8 cellular contexts compared by ENCODE assay signal in the genomic region with DNA sequence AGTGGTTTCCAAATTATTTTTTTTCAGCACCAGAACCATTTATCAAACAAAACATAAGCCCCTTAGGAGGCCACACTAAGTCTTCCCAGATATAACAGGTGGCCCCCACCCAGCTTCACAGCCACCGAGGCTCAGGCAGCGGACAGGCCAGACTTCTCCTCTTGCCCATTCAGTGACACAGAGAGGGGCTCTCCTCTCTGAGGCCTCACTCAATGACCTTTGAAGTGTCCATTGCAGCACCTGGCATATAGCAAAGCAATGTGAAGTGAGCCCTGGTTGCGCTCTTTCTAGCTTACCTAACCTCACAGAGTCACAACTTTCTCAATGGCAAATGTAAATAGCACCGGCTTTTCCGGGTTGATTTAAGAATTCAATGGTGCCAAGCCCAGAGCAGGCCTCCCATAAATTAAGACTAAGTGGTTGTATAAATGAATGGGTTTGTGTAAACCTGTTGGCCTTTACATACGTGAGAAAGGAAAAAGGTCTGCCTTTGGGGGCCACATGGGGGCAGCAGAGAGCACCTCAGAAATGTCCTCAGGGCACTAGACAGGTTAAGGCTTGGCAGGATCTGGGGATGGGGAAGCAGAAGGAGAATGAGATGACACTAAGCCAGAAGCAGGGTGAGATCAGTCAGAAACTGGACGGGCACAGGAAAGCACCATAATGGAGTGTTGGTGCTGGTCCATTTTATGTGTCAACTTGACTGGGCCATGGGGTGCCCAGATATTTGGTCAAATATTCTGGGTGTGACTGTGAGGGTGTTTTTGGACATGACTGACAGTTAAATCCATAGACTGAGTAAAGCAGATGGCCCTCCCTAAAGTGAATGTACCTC. TPM values are rescaled to one million over a fixed set of nuclear protein-coding genes. Genes with fewer than 3 reads are reported as not detected.
DNase-seq lines count a peak whose midpoint lies in the region; ATAC-seq and TF ChIP-seq lines count a peak whose summit lies in the region.

No MANE protein-coding gene starts in this region.

- CTCF ChIA-PET in CD8-positive, alpha-beta T cell (lab: Charles Lee), result interaction anchor here (1.2 kb wide), 1 partner anchor 9 kb away, joined by 3 read pairs; no protein-coding TSS in a partner anchor

- peaks cover 6% of the 10 kb centered on the region for H3K9me3 Mint-ChIP-seq in CD8-positive, alpha-beta T cell

- H3K4me1 ChIP-seq in CD8-positive, alpha-beta T cell (ENCODE audit: insufficient read depth, low read length), result no peaks in the 10 kb centered on the region
- H3K4me1 ChIP-seq in iPS DF 6.9 (ENCODE audit: control insufficient read depth, insufficient read depth, low read length) (no peaks in the 10 kb centered on the region), aorta (ENCODE audit: control insufficient read depth in 1 of 2, insufficient read depth in 2 of 2, low read length in 2 of 2) (no peaks in the 10 kb centered on the region), suprapubic skin (no peaks in the 10 kb centered on the region)

- no peak overlapping the region for H3K27ac ChIP-seq in CD8-positive, alpha-beta T cell (ENCODE audit: low read depth, low read length)
- H3K27ac ChIP-seq in iPS DF 6.9 (ENCODE audit: low read length) (no peak overlapping the region), aorta (ENCODE audit: low read depth in 1 of 2, low read length in 2 of 2) (no peak overlapping the region), suprapubic skin (no peak overlapping the region)

- H3K27me3 ChIP-seq in CD8-positive, alpha-beta T cell (ENCODE audit: insufficient read depth, low read length), result no peaks in the 10 kb centered on the region
- H3K27me3 ChIP-seq in iPS DF 6.9 (ENCODE audit: control insufficient read depth, insufficient read depth, low read length) (no peaks in the 10 kb centered on the region), aorta (ENCODE audit: control insufficient read depth in 1 of 2, insufficient read depth in 2 of 2, low read length in 1 of 2) (peaks cover 0 to 1% of the 10 kb centered on the region in 2 donors), suprapubic skin (peaks cover 8% of the 10 kb centered on the region)

- H3K36me3 ChIP-seq in CD8-positive, alpha-beta T cell (ENCODE audit: insufficient read depth, low read length), result no peaks in the 10 kb centered on the region
- H3K36me3 ChIP-seq in iPS DF 6.9 (ENCODE audit: control insufficient read depth, insufficient read depth, low read length), result no peaks in the 10 kb centered on the region
- H3K36me3 ChIP-seq in aorta (ENCODE audit: control insufficient read depth in 1 of 2, insufficient read depth in 2 of 2, low read length in 1 of 2), result no peaks in the 10 kb centered on the region
- H3K36me3 ChIP-seq in suprapubic skin, result no peaks in the 10 kb centered on the region

- no peak overlapping the region for H3K4me3 ChIP-seq in CD8-positive, alpha-beta T cell (ENCODE audit: low read depth, low read length)
- H3K4me3 ChIP-seq in iPS DF 6.9 (ENCODE audit: low read length) (no peak overlapping the region), aorta (ENCODE audit: low read length in 2 of 2) (no peak overlapping the region), suprapubic skin (no peak overlapping the region)

- TF ChIP-seq EP300 in suprapubic skin (IDR thresholded peaks at IDR 0.05), result no peak

- H3K27ac Mint-ChIP-seq in CD8-positive, alpha-beta T cell, result no peak overlapping the region

- DNase-seq in CD8-positive, alpha-beta T cell, result peak in 2 of 7 experiments; percentile 12 to 23
- DNase-seq in NCI-H460 (ENCODE audit: extremely low read depth, low read depth) (peak; percentile 34), iPS DF 6.9 (ENCODE audit: low read depth, low spot score) (peak; percentile 64), aorta (no peak), suprapubic skin (ENCODE audit: low spot score in 2 of 2) (no peak)
- peak; percentile 22 for DNase-seq in activated naive CD4-positive, alpha-beta T cell treated with anti-CD3 and anti-CD28 coated beads, Interleukin-2, amount 50 U/mL, for 16 hours
- DNase-seq in stimulated activated CD8-positive, alpha-beta memory T cell treated with anti-CD3 and anti-CD28 coated beads, Interleukin-4, amount 100 ng/mL, for 24 hours (ENCODE audit: low read depth), result peak; percentile 11

- H3K4me3 Mint-ChIP-seq in CD8-positive, alpha-beta T cell, result no peak overlapping the region

- peak; percentile 38 for TF ChIP-seq CTCF in CD8-positive, alpha-beta T cell (IDR thresholded peaks at IDR 0.05)
- peak in 1 of 2 donors; percentile 46 for TF ChIP-seq CTCF in suprapubic skin (IDR thresholded peaks at IDR 0.05)

- no peaks in the 10 kb centered on the region for H3K36me3 Mint-ChIP-seq in CD8-positive, alpha-beta T cell

- no CpG with 5 or more reads among the region's 7 CpGs for WGBS in iPS DF 6.9 (ENCODE audit: insufficient coverage, insufficient read length)
- WGBS in aorta, 2 donors, result 75 to 82% methylated on average over 7 of the region's 7 CpGs
- 73% methylated on average over 7 of the region's 7 CpGs for WGBS in suprapubic skin

- H3K4me1 Mint-ChIP-seq in CD8-positive, alpha-beta T cell (ENCODE audit: low read depth), result no peaks in the 10 kb centered on the region

- intact Hi-C loops in CD8-positive, alpha-beta T cell (cut with DNase I, micrococcal nuclease), result no loop called here
- intact Hi-C loops in aorta (cut with DNase I), result no loop called here

- TF ChIP-seq POLR2A in suprapubic skin (IDR thresholded peaks at IDR 0.05), result no peak

- no peak for ATAC-seq in CD8-positive, alpha-beta T cell
- ATAC-seq in GM21390 (IDR thresholded peaks at IDR 0.05; ENCODE audit: unreplicated experiment) (peak; percentile 45), aorta (ENCODE audit: low FRiP score) (no peak)

- H3K27me3 Mint-ChIP-seq in CD8-positive, alpha-beta T cell (ENCODE audit: low read depth), result no peaks in the 10 kb centered on the region

- H3K9me3 ChIP-seq in CD8-positive, alpha-beta T cell (ENCODE audit: low read length), result no peaks in the 10 kb centered on the region
- H3K9me3 ChIP-seq in iPS DF 6.9 (ENCODE audit: control insufficient read depth, insufficient read depth, low read length) (no peaks in the 10 kb centered on the region), aorta (ENCODE audit: control insufficient read depth, low read length) (peaks cover 5% of the 10 kb centered on the region), suprapubic skin (no peaks in the 10 kb centered on the region)

- POLR2A ChIA-PET in CD8-positive, alpha-beta T cell (lab: Charles Lee), result no interaction called here

RNA-seq across cellular contexts. Expression of a gene that starts 59.1 kb away (rescaled TPM):
- total RNA-seq in CD8-positive, alpha-beta T cell, result not detected
- not detected in 2 replicates for total RNA-seq in NCI-H460 (2014; rRNA removed; shearing (Covaris generic))
- polyA plus RNA-seq in NCI-H460 (2014; cell fraction: nucleus; rRNA removed), result not detected in 2 replicates
- total RNA-seq in aorta (not detected), suprapubic skin (under 1 TPM in 1 of 4 donors, not detected in 3; 0.72 TPM)
- polyA plus RNA-seq in aorta, result not detected

Comparison
In these comparisons a context has a peak if more than half of its experiments do, and no peak if none do; other contexts are left out.
1. DNase-seq: peak in NCI-H460 (single experiment), activated naive CD4-positive, alpha-beta T cell treated with anti-CD3 and anti-CD28 coated beads, Interleukin-2, amount 50 U/mL, for 16 hours (single experiment), iPS DF 6.9 (single experiment) and stimulated activated CD8-positive, alpha-beta memory T cell treated with anti-CD3 and anti-CD28 coated beads, Interleukin-4, amount 100 ng/mL, for 24 hours (single experiment); none in aorta (0 of 2) and suprapubic skin (0 of 2).